Comparison of ENCODE assay signal across 8 cellular contexts in genomic region chr1:145994391-145995120, GRCh38. TPM values are rescaled to one million over a fixed set of nuclear protein-coding genes. Genes with fewer than 3 reads are reported as not detected.
DNase-seq lines count a peak whose midpoint lies in the region; ATAC-seq and TF ChIP-seq lines count a peak whose summit lies in the region.

No MANE protein-coding gene starts in this region.

- DNase-seq in cardiac muscle cell (ENCODE audit: low read depth in 1 of 2, low spot score in 1 of 2) (no peak), left cardiac atrium (no peak), activated T-cell treated with anti-CD3 and anti-CD28 coated beads for 48 hours (ENCODE audit: low read depth) (peak; percentile 45), left ventricle myocardium superior (peak; percentile 48), Ammon's horn (ENCODE audit: low spot score) (no peak)
- DNase-seq in stimulated activated CD4-positive, alpha-beta T cell treated with anti-CD3 and anti-CD28 coated beads, Interleukin-4, amount 100 ng/mL, for 24 hours: peak; percentile 57

- peak overlapping the region; percentile 92 for H3K27ac ChIP-seq in cardiac muscle cell

- intact Hi-C loops in left cardiac atrium (cut with DNase I) (no loop called here), left ventricle myocardium superior (cut with micrococcal nuclease) (no loop called here)

- ATAC-seq in left cardiac atrium: no peak
- no peak for ATAC-seq in left ventricle myocardium superior
- ATAC-seq in GM21576 (IDR thresholded peaks at IDR 0.05; ENCODE audit: unreplicated experiment): no peak
- ATAC-seq in GM19463 (IDR thresholded peaks at IDR 0.05; ENCODE audit: unreplicated experiment): no peak

- no peak for TF ChIP-seq CTCF in cardiac muscle cell (IDR thresholded peaks at IDR 0.05; ENCODE audit: low read depth, low read length)

- H3K4me3 ChIP-seq in cardiac muscle cell: peak overlapping the region; percentile 98

- no peaks in the 10 kb centered on the region for H3K27me3 ChIP-seq in cardiac muscle cell

- no peaks in the 10 kb centered on the region for H3K9me3 ChIP-seq in cardiac muscle cell (ENCODE audit: low read depth)

- H3K36me3 ChIP-seq in cardiac muscle cell: peaks cover 30% of the 10 kb centered on the region

- peaks cover 32% of the 10 kb centered on the region for H3K4me1 ChIP-seq in cardiac muscle cell (ENCODE audit: low read depth)

RNA-seq across cellular contexts. Expression of gene TXNIP, which starts 1.8 kb away (rescaled TPM):
- total RNA-seq in cardiac muscle cell (190 and 260 TPM in 2 replicates), left cardiac atrium (100 to 1,000 TPM; 602 to 909 TPM), left ventricle myocardium superior (954 TPM)
- polyA plus RNA-seq in cardiac muscle cell: 172 and 303 TPM in 2 replicates

RNA-seq across cellular contexts. Expression of gene HJV, which starts 27.0 kb away (rescaled TPM):
- total RNA-seq in cardiac muscle cell (0.18 TPM in 1 of 2 replicates, not detected in the other), left cardiac atrium (10 to 100 TPM; 64.5 to 96.1 TPM), left ventricle myocardium superior (71.9 TPM)
- not detected in 2 replicates for polyA plus RNA-seq in cardiac muscle cell

RNA-seq across cellular contexts. Expression of gene POLR3GL, which starts 30.1 kb away (rescaled TPM):
- total RNA-seq in cardiac muscle cell: 20.6 and 43.4 TPM in 2 replicates
- 65.1 and 88.2 TPM in 2 replicates for polyA plus RNA-seq in cardiac muscle cell
- 10 to 100 TPM; 38.4 to 45.8 TPM for total RNA-seq in left cardiac atrium
- total RNA-seq in left ventricle myocardium superior: 44.0 TPM

RNA-seq across cellular contexts. Expression of gene ANKRD34A, which starts 30.2 kb away (rescaled TPM):
- total RNA-seq in cardiac muscle cell: 4.3 and 5.7 TPM in 2 replicates
- polyA plus RNA-seq in cardiac muscle cell: 2.7 and 5.4 TPM in 2 replicates
- 1 to 10 TPM in 1 of 2 donors, under 1 TPM in 1; 0.94 to 1.8 TPM for total RNA-seq in left cardiac atrium
- 0.52 TPM for total RNA-seq in left ventricle myocardium superior

RNA-seq across cellular contexts. Expression of gene LIX1L, which starts 36.7 kb away (rescaled TPM):
- total RNA-seq in cardiac muscle cell (33.4 and 39.2 TPM in 2 replicates), left cardiac atrium (10 to 100 TPM; 25.7 to 32.3 TPM), left ventricle myocardium superior (25.2 TPM)
- polyA plus RNA-seq in cardiac muscle cell: 46.4 and 59.0 TPM in 2 replicates

Comparison
In these comparisons a context has a peak if more than half of its experiments do, and no peak if none do; other contexts are left out.
1. DNase-seq: peak in activated T-cell treated with anti-CD3 and anti-CD28 coated beads for 48 hours (single experiment), left ventricle myocardium superior (single experiment) and stimulated activated CD4-positive, alpha-beta T cell treated with anti-CD3 and anti-CD28 coated beads, Interleukin-4, amount 100 ng/mL, for 24 hours (single experiment); none in cardiac muscle cell (0 of 2), left cardiac atrium (single experiment) and Ammon's horn (single experiment).
2. RNA of gene HJV, which starts 27.0 kb away (total RNA-seq): 64.5 to 96.1 TPM in left cardiac atrium and 71.9 TPM in left ventricle myocardium superior (single experiment); 0.18 TPM in cardiac muscle cell; every median in the first group is over 10 times any median in the second.